ENCODE assay signal across 1 cellular context in the genomic region with DNA sequence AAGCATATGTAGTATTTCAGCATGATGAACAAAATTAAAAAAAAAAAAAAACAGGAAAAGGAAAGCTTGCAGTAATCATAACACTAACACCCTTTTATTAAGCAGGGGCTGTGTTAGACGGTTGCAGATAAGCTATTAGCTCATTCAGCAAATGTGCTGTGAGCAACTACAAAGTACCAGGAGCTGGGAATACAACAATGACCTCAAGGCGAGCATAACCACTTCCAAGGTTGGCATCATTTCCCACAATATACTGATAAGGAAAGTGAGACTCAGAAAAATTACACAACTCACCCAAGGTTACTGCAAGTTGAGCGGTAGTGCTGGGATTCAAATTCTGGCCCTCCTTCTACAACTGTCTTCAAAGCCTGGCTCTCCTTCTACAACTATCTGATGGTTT.
TF ChIP-seq lines count a peak whose summit lies in the region.

No MANE protein-coding gene starts in this region.

TF ChIP-seq in HepG2, 621 proteins besides CTCF, POLR2A, EP300 and RAD21:
- TF ChIP-seq RBM22 (optimal IDR thresholded peaks at IDR 0.05; ENCODE audit: low read length) (no peak), SMARCE1 (IDR thresholded peaks at IDR 0.05; ENCODE audit: borderline replicate concordance) (no peak), ZNF556 (CRISPR knock-in tag; IDR thresholded peaks at IDR 0.05; ENCODE audit: borderline replicate concordance) (no peak), IRF1 (CRISPR knock-in tag; IDR thresholded peaks at IDR 0.05; ENCODE audit: low read depth) (no peak), ZNF337 (CRISPR knock-in tag; IDR thresholded peaks at IDR 0.05; ENCODE audit: borderline replicate concordance, low read depth) (no peak)
- TF ChIP-seq, protein P1, sequence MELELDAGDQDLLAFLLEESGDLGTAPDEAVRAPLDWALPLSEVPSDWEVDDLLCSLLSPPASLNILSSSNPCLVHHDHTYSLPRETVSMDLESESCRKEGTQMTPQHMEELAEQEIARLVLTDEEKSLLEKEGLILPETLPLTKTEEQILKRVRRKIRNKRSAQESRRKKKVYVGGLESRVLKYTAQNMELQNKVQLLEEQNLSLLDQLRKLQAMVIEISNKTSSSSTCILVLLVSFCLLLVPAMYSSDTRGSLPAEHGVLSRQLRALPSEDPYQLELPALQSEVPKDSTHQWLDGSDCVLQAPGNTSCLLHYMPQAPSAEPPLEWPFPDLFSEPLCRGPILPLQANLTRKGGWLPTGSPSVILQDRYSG (CRISPR knock-in tag; IDR thresholded peaks at IDR 0.05) = no peak
TF ChIP-seq in HepG2: peak in this region for 0.
